In the genomic region with DNA sequence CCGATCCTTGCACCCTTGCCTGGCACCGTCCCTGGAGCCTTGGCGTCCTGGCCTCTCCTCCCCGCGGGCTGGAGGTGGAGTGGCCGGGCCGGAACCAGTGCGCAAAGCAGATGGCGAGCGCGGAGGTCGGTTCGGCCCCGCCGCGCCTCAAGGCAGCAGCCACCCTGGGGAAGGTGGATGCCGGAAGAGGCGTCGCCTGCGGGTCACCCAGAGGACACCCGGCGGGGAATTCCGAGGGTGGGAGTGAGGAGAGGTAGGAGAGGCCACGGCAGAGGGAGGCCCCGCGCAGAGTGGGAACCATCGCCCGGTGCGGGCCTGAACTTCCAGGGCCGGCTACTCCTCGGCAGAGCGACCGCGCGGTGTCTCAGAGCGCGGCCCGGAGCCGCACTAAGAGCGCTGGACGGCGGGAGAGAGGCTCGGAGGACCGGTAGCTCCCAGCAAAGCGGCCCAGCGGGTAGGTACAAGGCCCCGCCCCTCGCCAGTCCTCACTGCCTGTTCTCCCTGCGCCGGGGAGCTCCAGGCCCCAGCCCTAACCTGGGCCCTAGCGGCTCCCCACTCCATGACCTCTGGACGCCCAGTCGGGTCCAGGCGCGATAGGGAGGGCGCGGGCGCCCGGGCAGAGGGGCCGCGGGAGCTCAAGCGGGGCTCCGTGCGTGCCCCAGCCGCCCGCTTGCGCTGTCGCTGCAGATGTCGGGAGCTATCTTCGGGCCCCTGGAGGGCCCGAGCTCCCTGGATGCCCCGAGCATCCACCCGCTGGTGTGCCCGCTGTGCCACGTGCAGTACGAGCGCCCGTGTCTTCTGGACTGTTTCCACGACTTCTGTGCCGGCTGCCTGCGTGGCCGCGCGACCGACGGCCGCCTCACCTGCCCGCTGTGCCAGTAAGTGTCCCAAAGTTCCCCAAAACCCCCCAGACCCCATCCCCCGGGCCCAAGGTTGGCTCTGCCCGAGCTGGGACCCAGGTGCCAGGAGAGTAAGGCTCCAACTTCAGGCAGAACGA, we compare ENCODE assay signal across 1 cellular context.
TF ChIP-seq lines count a peak whose summit lies in the region.

A gene with protein sequence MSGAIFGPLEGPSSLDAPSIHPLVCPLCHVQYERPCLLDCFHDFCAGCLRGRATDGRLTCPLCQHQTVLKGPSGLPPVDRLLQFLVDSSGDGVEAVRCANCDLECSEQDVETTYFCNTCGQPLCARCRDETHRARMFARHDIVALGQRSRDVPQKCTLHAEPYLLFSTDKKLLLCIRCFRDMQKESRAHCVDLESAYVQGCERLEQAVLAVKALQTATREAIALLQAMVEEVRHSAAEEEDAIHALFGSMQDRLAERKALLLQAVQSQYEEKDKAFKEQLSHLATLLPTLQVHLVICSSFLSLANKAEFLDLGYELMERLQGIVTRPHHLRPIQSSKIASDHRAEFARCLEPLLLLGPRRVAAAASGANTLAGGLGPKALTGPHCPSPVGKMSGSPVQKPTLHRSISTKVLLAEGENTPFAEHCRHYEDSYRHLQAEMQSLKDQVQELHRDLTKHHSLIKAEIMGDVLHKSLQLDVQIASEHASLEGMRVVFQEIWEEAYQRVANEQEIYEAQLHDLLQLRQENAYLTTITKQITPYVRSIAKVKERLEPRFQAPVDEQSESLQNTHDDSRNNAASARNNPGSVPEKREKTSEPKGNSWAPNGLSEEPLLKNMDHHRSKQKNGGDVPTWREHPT (plus strand): TSS at position 271 of the 997 bp plus-strand sequence. CDS start 417 bp downstream, at position 688.

TF ChIP-seq in HepG2, 621 proteins besides CTCF, POLR2A, EP300 and RAD21 (continued from another document and continues in another):
- TF ChIP-seq, protein P1, sequence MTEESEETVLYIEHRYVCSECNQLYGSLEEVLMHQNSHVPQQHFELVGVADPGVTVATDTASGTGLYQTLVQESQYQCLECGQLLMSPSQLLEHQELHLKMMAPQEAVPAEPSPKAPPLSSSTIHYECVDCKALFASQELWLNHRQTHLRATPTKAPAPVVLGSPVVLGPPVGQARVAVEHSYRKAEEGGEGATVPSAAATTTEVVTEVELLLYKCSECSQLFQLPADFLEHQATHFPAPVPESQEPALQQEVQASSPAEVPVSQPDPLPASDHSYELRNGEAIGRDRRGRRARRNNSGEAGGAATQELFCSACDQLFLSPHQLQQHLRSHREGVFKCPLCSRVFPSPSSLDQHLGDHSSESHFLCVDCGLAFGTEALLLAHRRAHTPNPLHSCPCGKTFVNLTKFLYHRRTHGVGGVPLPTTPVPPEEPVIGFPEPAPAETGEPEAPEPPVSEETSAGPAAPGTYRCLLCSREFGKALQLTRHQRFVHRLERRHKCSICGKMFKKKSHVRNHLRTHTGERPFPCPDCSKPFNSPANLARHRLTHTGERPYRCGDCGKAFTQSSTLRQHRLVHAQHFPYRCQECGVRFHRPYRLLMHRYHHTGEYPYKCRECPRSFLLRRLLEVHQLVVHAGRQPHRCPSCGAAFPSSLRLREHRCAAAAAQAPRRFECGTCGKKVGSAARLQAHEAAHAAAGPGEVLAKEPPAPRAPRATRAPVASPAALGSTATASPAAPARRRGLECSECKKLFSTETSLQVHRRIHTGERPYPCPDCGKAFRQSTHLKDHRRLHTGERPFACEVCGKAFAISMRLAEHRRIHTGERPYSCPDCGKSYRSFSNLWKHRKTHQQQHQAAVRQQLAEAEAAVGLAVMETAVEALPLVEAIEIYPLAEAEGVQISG (CRISPR knock-in tag; IDR thresholded peaks at IDR 0.05) = peak; percentile 76
- TF ChIP-seq ZNF589 (CRISPR knock-in tag; conservative IDR thresholded peaks at IDR 0.05) = no peak
- TF ChIP-seq ZNF570 (CRISPR knock-in tag; IDR thresholded peaks at IDR 0.05; ENCODE audit: borderline replicate concordance) = no peak
- TF ChIP-seq ZNF276 (CRISPR knock-in tag; IDR thresholded peaks at IDR 0.05; ENCODE audit: low read depth) = no peak
- no peak; the same call in 1 of the 2 replicates for TF ChIP-seq SP2 (CRISPR knock-in tag; IDR thresholded peaks at IDR 0.05)
- peak; percentile 94 for TF ChIP-seq CSRNP1 (CRISPR knock-in tag; IDR thresholded peaks at IDR 0.05)
- TF ChIP-seq ZFP36L1 (CRISPR knock-in tag; IDR thresholded peaks at IDR 0.05) = no peak
- TF ChIP-seq CBX2 (IDR thresholded peaks at IDR 0.05; ENCODE audit: low read depth, low read length) = no peak
- no peak for TF ChIP-seq CBX2 (CRISPR knock-in tag; IDR thresholded peaks at IDR 0.05; ENCODE audit: low read depth)
- TF ChIP-seq FOXO1 (CRISPR knock-in tag; IDR thresholded peaks at IDR 0.05) = no peak; the same call in 1 of the 2 replicates
- TF ChIP-seq NR1H2 (CRISPR knock-in tag; IDR thresholded peaks at IDR 0.05; ENCODE audit: borderline replicate concordance, low read depth) = no peak; the same call in 1 of the 2 replicates
- TF ChIP-seq TCF12 (IDR thresholded peaks at IDR 0.05) = no peak
- peak; percentile 91 for TF ChIP-seq TCF12 (CRISPR knock-in tag; IDR thresholded peaks at IDR 0.05)
- TF ChIP-seq, protein P2, sequence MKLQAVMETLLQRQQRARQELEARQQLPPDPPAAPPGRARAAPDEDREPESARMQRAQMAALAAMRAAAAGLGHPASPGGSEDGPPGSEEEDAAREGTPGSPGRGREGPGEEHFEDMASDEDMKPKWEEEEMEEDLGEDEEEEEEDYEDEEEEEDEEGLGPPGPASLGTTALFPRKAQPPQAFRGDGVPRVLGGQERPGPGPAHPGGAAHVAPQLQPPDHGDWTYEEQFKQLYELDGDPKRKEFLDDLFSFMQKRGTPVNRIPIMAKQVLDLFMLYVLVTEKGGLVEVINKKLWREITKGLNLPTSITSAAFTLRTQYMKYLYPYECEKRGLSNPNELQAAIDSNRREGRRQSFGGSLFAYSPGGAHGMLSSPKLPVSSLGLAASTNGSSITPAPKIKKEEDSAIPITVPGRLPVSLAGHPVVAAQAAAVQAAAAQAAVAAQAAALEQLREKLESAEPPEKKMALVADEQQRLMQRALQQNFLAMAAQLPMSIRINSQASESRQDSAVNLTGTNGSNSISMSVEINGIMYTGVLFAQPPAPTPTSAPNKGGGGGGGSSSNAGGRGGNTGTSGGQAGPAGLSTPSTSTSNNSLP (IDR thresholded peaks at IDR 0.05; ENCODE audit: low read depth, low read length) = no peak
- TF ChIP-seq MTF2 (CRISPR knock-in tag; IDR thresholded peaks at IDR 0.05; ENCODE audit: borderline replicate concordance) = peak; percentile 78
- no peak for TF ChIP-seq ZNF530 (CRISPR knock-in tag; IDR thresholded peaks at IDR 0.05; ENCODE audit: low read depth)
- peak; percentile 69 for TF ChIP-seq SAP130 (CRISPR knock-in tag; IDR thresholded peaks at IDR 0.05; ENCODE audit: low read depth)
- peak; percentile 30; the same call in 1 of the 2 replicates for TF ChIP-seq RFXAP (CRISPR knock-in tag; IDR thresholded peaks at IDR 0.05; ENCODE audit: borderline replicate concordance)
- TF ChIP-seq THAP7 (CRISPR knock-in tag; IDR thresholded peaks at IDR 0.05) = 0 out of 2 replicates have a peak, but pooled peaks have one; percentile 20
- TF ChIP-seq ZNF687 (CRISPR knock-in tag; IDR thresholded peaks at IDR 0.05) = peak; percentile 86
- no peak for TF ChIP-seq ZNF572 (CRISPR knock-in tag; IDR thresholded peaks at IDR 0.05)
- TF ChIP-seq NFE2L2 (IDR thresholded peaks at IDR 0.05; ENCODE audit: low read length) = no peak
- peak; percentile 89 for TF ChIP-seq MYPOP (CRISPR knock-in tag; IDR thresholded peaks at IDR 0.05)
- no peak for TF ChIP-seq KAT2B (IDR thresholded peaks at IDR 0.05; ENCODE audit: borderline replicate concordance, low read depth, low read length)
- no peak for TF ChIP-seq ZBTB7A (CRISPR knock-in tag; IDR thresholded peaks at IDR 0.05)
- 0 out of 2 replicates have a peak, but pooled peaks have one; percentile 29 for TF ChIP-seq ZNF12 (CRISPR knock-in tag; IDR thresholded peaks at IDR 0.05)
- TF ChIP-seq ZNF33A (CRISPR knock-in tag; IDR thresholded peaks at IDR 0.05; ENCODE audit: borderline replicate concordance) = no peak
- TF ChIP-seq, protein P3, sequence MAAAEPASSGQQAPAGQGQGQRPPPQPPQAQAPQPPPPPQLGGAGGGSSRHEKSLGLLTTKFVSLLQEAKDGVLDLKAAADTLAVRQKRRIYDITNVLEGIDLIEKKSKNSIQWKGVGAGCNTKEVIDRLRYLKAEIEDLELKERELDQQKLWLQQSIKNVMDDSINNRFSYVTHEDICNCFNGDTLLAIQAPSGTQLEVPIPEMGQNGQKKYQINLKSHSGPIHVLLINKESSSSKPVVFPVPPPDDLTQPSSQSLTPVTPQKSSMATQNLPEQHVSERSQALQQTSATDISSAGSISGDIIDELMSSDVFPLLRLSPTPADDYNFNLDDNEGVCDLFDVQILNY (CRISPR knock-in tag; conservative IDR thresholded peaks at IDR 0.05) = no peak
- TF ChIP-seq ZNF546 (CRISPR knock-in tag; conservative IDR thresholded peaks at IDR 0.05) = 0 out of 2 replicates have a peak, but pooled peaks have one; percentile 31
- no peak for TF ChIP-seq ZNF207 (IDR thresholded peaks at IDR 0.05; ENCODE audit: borderline replicate concordance)
- TF ChIP-seq SAFB2 (CRISPR knock-in tag; IDR thresholded peaks at IDR 0.05; ENCODE audit: borderline replicate concordance, low read depth) = no peak
- no peak for TF ChIP-seq PHB2 (IDR thresholded peaks at IDR 0.05; ENCODE audit: partially characterized antibody)
